ENCODE assay signal across 20 cellular contexts in genomic region chr19:45971260-45971902, GRCh38. TPM values are rescaled to one million over a fixed set of nuclear protein-coding genes. Genes with fewer than 3 reads are reported as not detected.
DNase-seq lines count a peak whose midpoint lies in the region; ATAC-seq and TF ChIP-seq lines count a peak whose summit lies in the region.
"Had no signal": no experiment of that assay in that cellular context is flagged by ENCODE, and none has a peak within 500 bp of the region (broad histone marks: within the 10 kb centered on the region; RNA-seq: fewer than 3 reads in every experiment).

No MANE protein-coding gene starts in this region.

- H3K27me3 ChIP-seq in DOHH2 (ENCODE audit: control insufficient read depth, low read length) (peaks cover 31% of the 10 kb centered on the region), right atrium auricular region (peaks cover 4 to 16% of the 10 kb centered on the region in 2 donors), psoas muscle (ENCODE audit: insufficient read depth in 3 of 3, low read length in 2 of 3) (peaks cover 0 to 90% (median 19%) of the 10 kb centered on the region in 3 donors)

- H3K4me3 ChIP-seq in DOHH2 (ENCODE audit: low read length) (peak overlapping the region; percentile 41), right atrium auricular region (peak overlapping the region; percentile 19 to 57), psoas muscle (peak overlapping the region; percentile 52)
- H3K4me3 ChIP-seq: cardiac muscle cell had no signal

- H3K4me2 ChIP-seq in DOHH2 (ENCODE audit: low read length) = peak overlapping the region; percentile 56

- H3F3A ChIP-seq in DOHH2 (ENCODE audit: control insufficient read depth, insufficient read depth) = no peaks in the 10 kb centered on the region; the same call in 1 of the 2 replicates

- no peaks in the 10 kb centered on the region for H3K79me2 ChIP-seq in DOHH2 (ENCODE audit: control insufficient read depth, low read length)

- H3K36me3 ChIP-seq in DOHH2 (ENCODE audit: control insufficient read depth, low read length) = no peaks in the 10 kb centered on the region
- no peaks in the 10 kb centered on the region for H3K36me3 ChIP-seq in right atrium auricular region
- no peaks in the 10 kb centered on the region for H3K36me3 ChIP-seq in psoas muscle (ENCODE audit: insufficient read depth in 1 of 2, low read depth in 1 of 2)
- H3K36me3 ChIP-seq: cardiac muscle cell, neutrophil, sigmoid colon had no signal

- no peak for TF ChIP-seq CTCF in DOHH2 (IDR thresholded peaks at IDR 0.05; ENCODE audit: low read depth, low read length, poor library complexity, severe bottlenecking)
- no peak for TF ChIP-seq CTCF in right atrium auricular region (IDR thresholded peaks at IDR 0.05)
- no peak for TF ChIP-seq CTCF in psoas muscle (IDR thresholded peaks at IDR 0.05)

- H3K4me1 ChIP-seq in DOHH2 (ENCODE audit: control insufficient read depth, low read length) (peaks cover 19% of the 10 kb centered on the region), right atrium auricular region (peaks cover 0 to 3% of the 10 kb centered on the region in 2 donors), psoas muscle (no peaks in the 10 kb centered on the region)
- H3K4me1 ChIP-seq: foreskin keratinocyte had no signal

- intact Hi-C loops in psoas muscle (cut with DNase I) = no loop called here

- peak in 1 of 4 donors; percentile 22 for ATAC-seq in psoas muscle
- no peak for ATAC-seq in HG03521 (IDR thresholded peaks at IDR 0.05; ENCODE audit: unreplicated experiment)
- ATAC-seq: activated CD8-positive, alpha-beta memory T cell treated with anti-CD3 and anti-CD28 coated beads, Interleukin-2, amount 10 ng/mL, durations not matched to agents 7 days and 5 days; foreskin keratinocyte had no signal

- DNase-seq in caudate nucleus (lab: John Stamatoyannopoulos, UW) = peak in 1 of 61 donors; percentile 9
- no peak for DNase-seq in right atrium auricular region (ENCODE audit: low spot score)
- DNase-seq in psoas muscle = no peak
- no peak for DNase-seq in activated T-cell treated with anti-CD3 and anti-CD28 coated beads, Interleukin-2, amount 50 U/mL, for 48 hours
- DNase-seq in anterior cingulate cortex (lab: John Stamatoyannopoulos, UW) = no peak
- no peak for DNase-seq in NCI-H82 (lab: John Stamatoyannopoulos, UW)
- DNase-seq: activated CD4-positive, CD25-positive, alpha-beta regulatory T cell treated with anti-CD3 and anti-CD28 coated beads, Interleukin-2, amount 50 U/mL, for 72 hours; activated CD8-positive, alpha-beta memory T cell treated with anti-CD3 and anti-CD28 coated beads, Interleukin-2, amount 10 ng/mL, durations not matched to agents 7 days and 5 days; DND-41; foreskin keratinocyte; mesendoderm; NCI-H187 treated with DMSO at 0.1 percent for 48 hours; SHP77; sigmoid colon had no signal

- H3K9me3 ChIP-seq in DOHH2 (ENCODE audit: control insufficient read depth, insufficient read depth, low read length) = no peaks in the 10 kb centered on the region
- no peaks in the 10 kb centered on the region for H3K9me3 ChIP-seq in right atrium auricular region
- no peaks in the 10 kb centered on the region for H3K9me3 ChIP-seq in psoas muscle
- H3K9me3 ChIP-seq: neutrophil, sigmoid colon had no signal

- H4K20me1 ChIP-seq in DOHH2 (ENCODE audit: control insufficient read depth, insufficient read depth, low read depth, low read length) = no peaks in the 10 kb centered on the region

- H3K9me2 ChIP-seq in DOHH2 (replicated peaks; ENCODE audit: control insufficient read depth, low read length) = no peaks in the 10 kb centered on the region

- 8 to 12% (median 12%) methylated on average over 8 to 11 of the region's 11 CpGs for WGBS in psoas muscle, 3 donors

- H3K27ac ChIP-seq in DOHH2 (ENCODE audit: low read depth, low read length) (no peak overlapping the region), caudate nucleus (ENCODE audit: low read depth, low read length) (peak overlapping the region; percentile 46), right atrium auricular region (peak overlapping the region; percentile 48 to 53), psoas muscle (peak overlapping the region; percentile 16)
- H3K27ac ChIP-seq: cardiac muscle cell, foreskin keratinocyte, neutrophil had no signal

RNA-seq across cellular contexts. Expression of gene NOVA2, which starts 2.3 kb away (rescaled TPM):
- total RNA-seq in right atrium auricular region (1 to 10 TPM; 1.5 to 3.9 TPM), psoas muscle (1 to 10 TPM; 1.6 to 4.3 (median 2.7) TPM)
- under 1 TPM; 0.27 to 0.98 (median 0.60) TPM for polyA plus RNA-seq in psoas muscle
- total RNA-seq: foreskin keratinocyte, NCI-H460 had no signal
- polyA plus RNA-seq: IgD-negative memory B cell had no signal

RNA-seq across cellular contexts. Expression of gene CCDC61, which starts 23.9 kb away (rescaled TPM):
- total RNA-seq in right atrium auricular region (1 to 10 TPM; 5.3 to 7.8 TPM), psoas muscle (1 to 10 TPM; 4.9 to 6.2 (median 5.5) TPM)
- 1 to 10 TPM; 2.9 to 5.3 (median 4.0) TPM for polyA plus RNA-seq in psoas muscle

RNA-seq across cellular contexts. Expression of gene PGLYRP1, which starts 51.5 kb away (rescaled TPM):
- not detected for total RNA-seq in right atrium auricular region
- total RNA-seq in psoas muscle = under 1 TPM in 1 of 4 donors, not detected in 3; 0.76 TPM
- under 1 TPM in 1 of 3 donors, not detected in 2; 0.08 TPM for polyA plus RNA-seq in psoas muscle
- total RNA-seq: activated CD8-positive, alpha-beta memory T cell treated with anti-CD3 and anti-CD28 coated beads, Interleukin-2, amount 10 ng/mL, durations not matched to agents 7 days and 5 days; cardiac muscle cell; foreskin keratinocyte; NCI-H460; sigmoid colon had no signal
- polyA plus RNA-seq: foreskin keratinocyte, IgD-negative memory B cell had no signal

RNA-seq across cellular contexts. Expression of gene NANOS2, which starts 56.8 kb away (rescaled TPM):
- total RNA-seq in right atrium auricular region (not detected), psoas muscle (not detected)
- polyA plus RNA-seq in psoas muscle = not detected
- total RNA-seq: cardiac muscle cell, foreskin keratinocyte, NCI-H460, sigmoid colon had no signal
- polyA plus RNA-seq: cardiac muscle cell, foreskin keratinocyte, IgD-negative memory B cell had no signal
